ENCODE assay signal across 9 cellular contexts in the genomic region with DNA sequence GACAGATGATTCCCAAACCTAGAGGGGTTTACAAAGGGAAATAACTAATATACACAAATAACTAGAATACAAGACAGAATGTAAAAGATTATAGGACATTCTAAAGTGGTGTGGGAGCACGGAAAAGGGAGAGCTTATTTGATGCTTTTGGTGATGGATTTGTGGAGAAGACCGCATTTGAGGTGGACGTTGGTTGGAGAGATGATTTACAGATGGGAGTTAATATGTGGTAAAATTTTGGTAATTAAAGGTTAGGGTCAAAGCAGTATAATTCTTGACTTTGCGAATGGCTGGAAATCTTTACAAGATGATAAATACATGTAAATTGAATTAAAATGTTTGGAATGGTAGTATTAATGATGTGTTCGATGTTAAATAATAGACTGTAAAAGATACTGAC. TPM values are rescaled to one million over a fixed set of nuclear protein-coding genes. Genes with fewer than 3 reads are reported as not detected.
A peak's percentile ranks its signal among the peaks of the same experiment; 100 is the strongest.
DNase-seq lines count a peak whose midpoint lies in the region; ATAC-seq and TF ChIP-seq lines count a peak whose summit lies in the region.
"Had no signal": no experiment of that assay in that cellular context is flagged by ENCODE, and none has a peak within 500 bp of the region (broad histone marks: within the 10 kb centered on the region; RNA-seq: fewer than 3 reads in every experiment).

No MANE protein-coding gene starts in this region.

- ATAC-seq in activated B cell treated with CpG ODN at 0.5 μM for 24 hours (ENCODE audit: low read depth): no peak
- ATAC-seq in stimulated activated naive B cell treated with anti-CD40 and anti-IgM and Interleukin-4, amounts not matched to agents 10 μg/mL and 1 μg/mL and 100 μg/mL, for 72 hours (replicated peaks): no peak
- no peak for ATAC-seq in HG03565 (IDR thresholded peaks at IDR 0.05; ENCODE audit: unreplicated experiment)

- no peaks in the 10 kb centered on the region for H3K9me3 Mint-ChIP-seq in activated naive CD4-positive, alpha-beta T cell treated with anti-CD3 and anti-CD28 coated beads for 36 hours
- no peaks in the 10 kb centered on the region for H3K9me3 Mint-ChIP-seq in activated B cell treated with CpG ODN at 0.5 μM for 24 hours
- no peaks in the 10 kb centered on the region for H3K9me3 Mint-ChIP-seq in stimulated activated naive B cell treated with anti-CD40 and anti-IgM and Interleukin-4, amounts not matched to agents 10 μg/mL and 1 μg/mL and 100 μg/mL, for 72 hours

- CTCF ChIA-PET in activated naive CD4-positive, alpha-beta T cell treated with anti-CD3 and anti-CD28 coated beads for 36 hours (lab: Charles Lee): interaction anchor here (1.2 kb wide), 1 partner anchor 18 kb away, joined by 3 read pairs; no protein-coding TSS in a partner anchor
- CTCF ChIA-PET in activated B cell treated with CpG ODN at 0.5 μM for 24 hours (lab: Charles Lee): interaction anchor here (1.3 kb wide), 1 partner anchor 77 kb away, joined by 3 read pairs; no protein-coding TSS in a partner anchor

- no peak for DNase-seq in activated naive CD4-positive, alpha-beta T cell treated with anti-CD3 and anti-CD28 coated beads for 36 hours
- DNase-seq in activated naive CD4-positive, alpha-beta T cell treated with Interleukin-2 at 50 U/mL for 16 hours: no peak
- DNase-seq in activated B cell treated with CpG ODN at 0.5 μM for 24 hours (no peak), iPS DF 6.9 (ENCODE audit: low read depth, low spot score) (no peak), globus pallidus (ENCODE audit: low spot score) (no peak)
- DNase-seq in stimulated activated naive B cell treated with anti-CD40 and anti-IgM and Interleukin-4, amounts not matched to agents 10 μg/mL and 1 μg/mL and 100 μg/mL, for 72 hours: no peak
- no peak for DNase-seq in stimulated activated CD4-positive, alpha-beta T cell treated with anti-CD3 and anti-CD28 coated beads, Interleukin-2, amount 100 ng/mL, for 24 hours
- DNase-seq: stimulated activated naive CD4-positive, alpha-beta T cell treated with Interleukin-2 at 50 U/mL for 16 hours had no signal

- H3K4me1 Mint-ChIP-seq in activated naive CD4-positive, alpha-beta T cell treated with anti-CD3 and anti-CD28 coated beads for 36 hours (ENCODE audit: low read depth): peaks cover 18% of the 10 kb centered on the region
- peaks cover 18% of the 10 kb centered on the region for H3K4me1 Mint-ChIP-seq in activated B cell treated with CpG ODN at 0.5 μM for 24 hours
- peaks cover 4 to 10% of the 10 kb centered on the region in 2 donors for H3K4me1 Mint-ChIP-seq in stimulated activated naive B cell treated with anti-CD40 and anti-IgM and Interleukin-4, amounts not matched to agents 10 μg/mL and 1 μg/mL and 100 μg/mL, for 72 hours

- H3K4me3 Mint-ChIP-seq in activated naive CD4-positive, alpha-beta T cell treated with anti-CD3 and anti-CD28 coated beads for 36 hours: peak overlapping the region; percentile 97
- H3K4me3 Mint-ChIP-seq in activated B cell treated with CpG ODN at 0.5 μM for 24 hours: peak overlapping the region; percentile 95
- peak overlapping the region; percentile 93 to 99 for H3K4me3 Mint-ChIP-seq in stimulated activated naive B cell treated with anti-CD40 and anti-IgM and Interleukin-4, amounts not matched to agents 10 μg/mL and 1 μg/mL and 100 μg/mL, for 72 hours

- H3K9me3 ChIP-seq in iPS DF 6.9 (ENCODE audit: control insufficient read depth, insufficient read depth, low read length): no peaks in the 10 kb centered on the region

- intact Hi-C loops in activated naive CD4-positive, alpha-beta T cell treated with anti-CD3 and anti-CD28 coated beads for 36 hours (cut with micrococcal nuclease): loop anchor here (2.0 kb wide), 4 partner anchors 84 to 636 kb away; partner anchors contain the start of genes BAHD1, CHP1, EXD1 and VPS18
- intact Hi-C loops in activated B cell treated with CpG ODN at 0.5 μM for 24 hours (cut with micrococcal nuclease): no loop called here

- no peak overlapping the region for H3K27ac ChIP-seq in iPS DF 6.9 (ENCODE audit: low read length)

- no peak overlapping the region for H3K27ac Mint-ChIP-seq in activated naive CD4-positive, alpha-beta T cell treated with anti-CD3 and anti-CD28 coated beads for 36 hours
- peak overlapping the region; percentile 99 for H3K27ac Mint-ChIP-seq in activated B cell treated with CpG ODN at 0.5 μM for 24 hours
- H3K27ac Mint-ChIP-seq in stimulated activated naive B cell treated with anti-CD40 and anti-IgM and Interleukin-4, amounts not matched to agents 10 μg/mL and 1 μg/mL and 100 μg/mL, for 72 hours: no peak overlapping the region

- peaks cover 5% of the 10 kb centered on the region for H3K27me3 Mint-ChIP-seq in activated naive CD4-positive, alpha-beta T cell treated with anti-CD3 and anti-CD28 coated beads for 36 hours (ENCODE audit: low read depth)
- peaks cover 2% of the 10 kb centered on the region for H3K27me3 Mint-ChIP-seq in activated B cell treated with CpG ODN at 0.5 μM for 24 hours
- H3K27me3 Mint-ChIP-seq in stimulated activated naive B cell treated with anti-CD40 and anti-IgM and Interleukin-4, amounts not matched to agents 10 μg/mL and 1 μg/mL and 100 μg/mL, for 72 hours: peaks cover 0 to 5% of the 10 kb centered on the region in 2 donors

- POLR2A ChIA-PET in activated B cell treated with CpG ODN at 0.5 μM for 24 hours (lab: Charles Lee): interaction anchor here (0.7 to 4.0 kb wide), 5 partner anchors 26 to 335 kb away, joined by 3 to 22 read pairs (median 5); partner anchors contain the start of genes CCDC32, RAD51 and RPUSD2

- H3K36me3 Mint-ChIP-seq in activated naive CD4-positive, alpha-beta T cell treated with anti-CD3 and anti-CD28 coated beads for 36 hours (ENCODE audit: low read depth): no peaks in the 10 kb centered on the region
- peaks cover 11% of the 10 kb centered on the region for H3K36me3 Mint-ChIP-seq in activated B cell treated with CpG ODN at 0.5 μM for 24 hours (ENCODE audit: low read depth)
- H3K36me3 Mint-ChIP-seq in stimulated activated naive B cell treated with anti-CD40 and anti-IgM and Interleukin-4, amounts not matched to agents 10 μg/mL and 1 μg/mL and 100 μg/mL, for 72 hours: peaks cover 2 to 5% of the 10 kb centered on the region in 2 donors

- no peaks in the 10 kb centered on the region for H3K27me3 ChIP-seq in iPS DF 6.9 (ENCODE audit: control insufficient read depth, insufficient read depth, low read length)

- H3K4me1 ChIP-seq in iPS DF 6.9 (ENCODE audit: control insufficient read depth, insufficient read depth, low read length): no peaks in the 10 kb centered on the region; the same call in 1 of the 2 replicates

- no peaks in the 10 kb centered on the region for H3K36me3 ChIP-seq in iPS DF 6.9 (ENCODE audit: control insufficient read depth, insufficient read depth, low read length)

- H3K4me3 ChIP-seq in iPS DF 6.9 (ENCODE audit: low read length): peak overlapping the region; percentile 91; the same call in 1 of the 2 replicates

- no peak for TF ChIP-seq CTCF in activated B cell treated with CpG ODN at 0.5 μM for 24 hours (IDR thresholded peaks at IDR 0.05)

- 100% methylated on average over 4 of the region's 5 CpGs for WGBS in iPS DF 6.9 (ENCODE audit: insufficient coverage, insufficient read length)

RNA-seq across cellular contexts. Expression of gene KNL1, which starts 1.2 kb away (rescaled TPM):
- 10 to 100 TPM; 31.0 to 32.7 TPM for total RNA-seq in activated naive CD4-positive, alpha-beta T cell treated with anti-CD3 and anti-CD28 coated beads for 36 hours
- 5.1 and 7.7 TPM in 2 replicates for total RNA-seq in activated B cell treated with CpG ODN at 0.5 μM for 24 hours

RNA-seq across cellular contexts. Expression of gene RPUSD2, which starts 26.1 kb away (rescaled TPM):
- 10 to 100 TPM; 10.9 to 12.6 TPM for total RNA-seq in activated naive CD4-positive, alpha-beta T cell treated with anti-CD3 and anti-CD28 coated beads for 36 hours
- total RNA-seq in activated B cell treated with CpG ODN at 0.5 μM for 24 hours: 20.1 and 24.8 TPM in 2 replicates

RNA-seq across cellular contexts. Expression of gene CCDC32, which starts 30.4 kb away (rescaled TPM):
- total RNA-seq in activated naive CD4-positive, alpha-beta T cell treated with anti-CD3 and anti-CD28 coated beads for 36 hours: 10 to 100 TPM; 25.4 to 25.8 TPM
- 64.0 and 66.3 TPM in 2 replicates for total RNA-seq in activated B cell treated with CpG ODN at 0.5 μM for 24 hours
